1 cellular context compared by ENCODE assay signal in the genomic region with DNA sequence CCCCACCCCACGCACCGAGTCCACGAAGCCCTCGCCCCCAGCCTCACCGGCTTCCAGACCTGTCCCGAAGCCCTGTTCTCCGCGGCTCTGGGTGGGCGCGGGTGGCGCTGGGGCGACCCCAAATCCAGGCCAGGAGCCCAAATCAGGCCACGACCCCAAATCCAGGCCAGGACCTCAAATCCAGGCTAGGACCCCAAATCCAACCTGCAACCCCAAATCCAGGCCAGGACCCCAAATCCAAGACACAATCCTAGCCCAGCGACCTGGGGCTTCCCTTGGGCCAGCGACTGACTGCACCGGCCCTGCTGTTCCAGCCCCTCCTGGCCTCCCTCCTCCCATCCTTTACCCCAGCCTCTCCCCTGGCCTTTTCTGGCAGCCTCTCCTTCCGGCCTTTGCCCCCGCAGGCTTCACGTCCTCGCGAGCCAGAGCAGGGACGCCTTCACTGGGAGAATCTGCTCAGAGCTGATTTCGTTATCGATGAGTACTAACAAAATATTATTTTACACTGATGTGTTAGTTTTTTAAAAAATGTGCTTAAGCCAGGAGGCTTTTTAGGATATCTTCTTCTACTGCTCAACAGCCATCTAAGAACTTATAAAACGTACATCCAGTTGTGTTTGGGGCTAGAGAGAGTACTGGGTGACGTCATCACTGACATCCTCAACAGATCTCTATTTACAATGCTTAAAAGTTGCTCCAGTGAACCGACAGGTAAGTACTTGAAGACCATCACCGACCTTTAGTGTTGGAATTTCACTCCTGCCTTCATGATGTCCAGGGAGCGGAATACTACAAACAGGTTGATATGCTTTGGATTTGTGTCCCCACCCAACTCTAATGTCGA.
TF ChIP-seq lines count a peak whose summit lies in the region.

No MANE protein-coding gene starts in this region.

TF ChIP-seq in SK-N-SH, 30 proteins besides CTCF, POLR2A, EP300 and RAD21:
- TF ChIP-seq GATA2 (CRISPR knock-in tag; IDR thresholded peaks at IDR 0.05) (no peak), NRF1 (IDR thresholded peaks at IDR 0.05; ENCODE audit: low read depth, low read length) (no peak), CHD2 (IDR thresholded peaks at IDR 0.05; ENCODE audit: low read length, partially characterized antibody) (no peak), FOSL2 (IDR thresholded peaks at IDR 0.05; ENCODE audit: borderline replicate concordance, low read depth) (no peak), POLR2AphosphoS5 (IDR thresholded peaks at IDR 0.05; ENCODE audit: low read depth, low read length) (no peak), TCF12 (IDR thresholded peaks at IDR 0.05) (no peak), YY1 (IDR thresholded peaks at IDR 0.05; ENCODE audit: low read depth) (no peak), NFIC (IDR thresholded peaks at IDR 0.05; ENCODE audit: borderline replicate concordance) (no peak), RCOR1 (IDR thresholded peaks at IDR 0.05; ENCODE audit: low read length) (no peak), RFX5 (IDR thresholded peaks at IDR 0.05; ENCODE audit: low read length) (no peak), GABPA (IDR thresholded peaks at IDR 0.05; ENCODE audit: low read depth) (no peak), FOXJ3 (CRISPR knock-in tag; IDR thresholded peaks at IDR 0.05) (no peak)
- TF ChIP-seq, protein P1, sequence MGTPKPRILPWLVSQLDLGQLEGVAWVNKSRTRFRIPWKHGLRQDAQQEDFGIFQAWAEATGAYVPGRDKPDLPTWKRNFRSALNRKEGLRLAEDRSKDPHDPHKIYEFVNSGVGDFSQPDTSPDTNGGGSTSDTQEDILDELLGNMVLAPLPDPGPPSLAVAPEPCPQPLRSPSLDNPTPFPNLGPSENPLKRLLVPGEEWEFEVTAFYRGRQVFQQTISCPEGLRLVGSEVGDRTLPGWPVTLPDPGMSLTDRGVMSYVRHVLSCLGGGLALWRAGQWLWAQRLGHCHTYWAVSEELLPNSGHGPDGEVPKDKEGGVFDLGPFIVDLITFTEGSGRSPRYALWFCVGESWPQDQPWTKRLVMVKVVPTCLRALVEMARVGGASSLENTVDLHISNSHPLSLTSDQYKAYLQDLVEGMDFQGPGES (IDR thresholded peaks at IDR 0.05; ENCODE audit: low read depth, low read length), result no peak
- TF ChIP-seq, protein P2, sequence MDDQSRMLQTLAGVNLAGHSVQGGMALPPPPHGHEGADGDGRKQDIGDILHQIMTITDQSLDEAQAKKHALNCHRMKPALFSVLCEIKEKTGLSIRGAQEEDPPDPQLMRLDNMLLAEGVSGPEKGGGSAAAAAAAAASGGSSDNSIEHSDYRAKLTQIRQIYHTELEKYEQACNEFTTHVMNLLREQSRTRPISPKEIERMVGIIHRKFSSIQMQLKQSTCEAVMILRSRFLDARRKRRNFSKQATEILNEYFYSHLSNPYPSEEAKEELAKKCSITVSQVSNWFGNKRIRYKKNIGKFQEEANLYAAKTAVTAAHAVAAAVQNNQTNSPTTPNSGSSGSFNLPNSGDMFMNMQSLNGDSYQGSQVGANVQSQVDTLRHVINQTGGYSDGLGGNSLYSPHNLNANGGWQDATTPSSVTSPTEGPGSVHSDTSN (IDR thresholded peaks at IDR 0.05), result no peak
- TF ChIP-seq, protein P3, sequence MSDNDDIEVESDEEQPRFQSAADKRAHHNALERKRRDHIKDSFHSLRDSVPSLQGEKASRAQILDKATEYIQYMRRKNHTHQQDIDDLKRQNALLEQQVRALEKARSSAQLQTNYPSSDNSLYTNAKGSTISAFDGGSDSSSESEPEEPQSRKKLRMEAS (IDR thresholded peaks at IDR 0.05; ENCODE audit: low read depth), result no peak
- TF ChIP-seq, protein P4, sequence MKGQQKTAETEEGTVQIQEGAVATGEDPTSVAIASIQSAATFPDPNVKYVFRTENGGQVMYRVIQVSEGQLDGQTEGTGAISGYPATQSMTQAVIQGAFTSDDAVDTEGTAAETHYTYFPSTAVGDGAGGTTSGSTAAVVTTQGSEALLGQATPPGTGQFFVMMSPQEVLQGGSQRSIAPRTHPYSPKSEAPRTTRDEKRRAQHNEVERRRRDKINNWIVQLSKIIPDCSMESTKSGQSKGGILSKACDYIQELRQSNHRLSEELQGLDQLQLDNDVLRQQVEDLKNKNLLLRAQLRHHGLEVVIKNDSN (IDR thresholded peaks at IDR 0.05; ENCODE audit: borderline replicate concordance, low read depth), result no peak
